1 cellular context compared by ENCODE assay signal in the genomic region with DNA sequence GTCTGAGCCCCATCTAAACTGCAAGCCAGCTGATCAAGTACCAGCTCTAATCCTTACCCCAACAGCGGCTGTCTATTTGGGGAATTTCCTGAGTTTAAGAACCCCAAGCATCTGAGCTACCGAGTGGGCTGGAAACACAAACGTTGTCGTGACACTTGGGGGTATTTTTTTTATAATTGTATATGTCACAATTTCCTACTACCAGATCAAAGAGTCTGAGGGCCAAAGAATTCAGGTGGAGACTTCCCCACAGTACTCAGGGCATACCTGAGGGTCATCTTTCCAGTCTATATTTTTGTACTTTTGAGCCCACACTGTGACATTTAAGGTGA.
TF ChIP-seq lines count a peak whose summit lies in the region.

No MANE protein-coding gene starts in this region.

TF ChIP-seq in GM12878, 131 proteins besides CTCF, POLR2A, EP300 and RAD21:
- TF ChIP-seq SPI1 (IDR thresholded peaks at IDR 0.05; ENCODE audit: borderline replicate concordance, insufficient read depth, low read depth, low read length) (no peak), MTA2 (IDR thresholded peaks at IDR 0.05; ENCODE audit: low read depth) (no peak), ZBED1 (IDR thresholded peaks at IDR 0.05; ENCODE audit: borderline replicate concordance) (peak; percentile 93; the same call in 1 of the 2 replicates), GABPA (IDR thresholded peaks at IDR 0.05; ENCODE audit: low read depth) (no peak), TBL1XR1 (IDR thresholded peaks at IDR 0.05; ENCODE audit: low read depth, low read length) (no peak), IKZF1 (conservative IDR thresholded peaks at IDR 0.05) (0 out of 2 replicates have a peak, but pooled peaks have one; percentile 4), RUNX3 (IDR thresholded peaks at IDR 0.05; ENCODE audit: low read length) (peak; percentile 15; the same call in 1 of the 2 replicates)
- TF ChIP-seq, protein P1, sequence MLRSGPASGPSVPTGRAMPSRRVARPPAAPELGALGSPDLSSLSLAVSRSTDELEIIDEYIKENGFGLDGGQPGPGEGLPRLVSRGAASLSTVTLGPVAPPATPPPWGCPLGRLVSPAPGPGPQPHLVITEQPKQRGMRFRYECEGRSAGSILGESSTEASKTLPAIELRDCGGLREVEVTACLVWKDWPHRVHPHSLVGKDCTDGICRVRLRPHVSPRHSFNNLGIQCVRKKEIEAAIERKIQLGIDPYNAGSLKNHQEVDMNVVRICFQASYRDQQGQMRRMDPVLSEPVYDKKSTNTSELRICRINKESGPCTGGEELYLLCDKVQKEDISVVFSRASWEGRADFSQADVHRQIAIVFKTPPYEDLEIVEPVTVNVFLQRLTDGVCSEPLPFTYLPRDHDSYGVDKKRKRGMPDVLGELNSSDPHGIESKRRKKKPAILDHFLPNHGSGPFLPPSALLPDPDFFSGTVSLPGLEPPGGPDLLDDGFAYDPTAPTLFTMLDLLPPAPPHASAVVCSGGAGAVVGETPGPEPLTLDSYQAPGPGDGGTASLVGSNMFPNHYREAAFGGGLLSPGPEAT (IDR thresholded peaks at IDR 0.05; ENCODE audit: low read depth), result peak; percentile 18; the same call in 1 of the 2 replicates
